In genomic region chr16:4365014-4365406, GRCh38 we compare ENCODE assay signal across 1 cellular context.
TF ChIP-seq lines count a peak whose summit lies in the region.

No MANE protein-coding gene starts in this region.

TF ChIP-seq in IMR-90, 13 proteins besides CTCF, POLR2A, EP300 and RAD21 (continued from another document):
- no peak for TF ChIP-seq USF2 (IDR thresholded peaks at IDR 0.05; ENCODE audit: low read depth, low read length)
- no peak for TF ChIP-seq MAFK (IDR thresholded peaks at IDR 0.05; ENCODE audit: low read depth, low read length)
- TF ChIP-seq NFE2L2 (IDR thresholded peaks at IDR 0.05; ENCODE audit: low read depth, low read length): no peak
- TF ChIP-seq RCOR1 (IDR thresholded peaks at IDR 0.05; ENCODE audit: insufficient replicate concordance, low read length): no peak
- TF ChIP-seq FOS (IDR thresholded peaks at IDR 0.05; ENCODE audit: low read depth, low read length): no peak
- TF ChIP-seq BHLHE40 (IDR thresholded peaks at IDR 0.05; ENCODE audit: low read depth, low read length): no peak
TF ChIP-seq in IMR-90: peak in this region for 0.
